2 cellular contexts compared by ENCODE assay signal in genomic region chr3:185880600-185880999, GRCh38.
TF ChIP-seq lines count a peak whose summit lies in the region.

No MANE protein-coding gene starts in this region.

TF ChIP-seq in SK-N-SH, 30 proteins besides CTCF, POLR2A, EP300 and RAD21:
- TF ChIP-seq TCF12 (IDR thresholded peaks at IDR 0.05) (no peak), GATA2 (CRISPR knock-in tag; IDR thresholded peaks at IDR 0.05) (no peak), PBX3 (IDR thresholded peaks at IDR 0.05) (peak; percentile 34; the same call in 1 of the 2 replicates), FOXM1 (IDR thresholded peaks at IDR 0.05; ENCODE audit: low read depth) (no peak), CHD2 (IDR thresholded peaks at IDR 0.05; ENCODE audit: low read length, partially characterized antibody) (no peak), FOSL2 (IDR thresholded peaks at IDR 0.05; ENCODE audit: borderline replicate concordance, low read depth) (no peak)

TF ChIP-seq in SK-N-SH treated with all-trans-retinoic acid at 6 μM for 48 hours, 23 proteins besides CTCF, POLR2A, EP300 and RAD21:
- TF ChIP-seq ZC3H10 (CRISPR knock-in tag; IDR thresholded peaks at IDR 0.05) (no peak), OSR1 (CRISPR knock-in tag; IDR thresholded peaks at IDR 0.05) (no peak), GLIS3 (CRISPR knock-in tag; IDR thresholded peaks at IDR 0.05) (no peak), ZNF70 (CRISPR knock-in tag; IDR thresholded peaks at IDR 0.05) (no peak), POU6F1 (CRISPR knock-in tag; IDR thresholded peaks at IDR 0.05; ENCODE audit: borderline replicate concordance, low read depth) (no peak), CREB5 (CRISPR knock-in tag; IDR thresholded peaks at IDR 0.05; ENCODE audit: low read depth) (no peak), ZNF8 (CRISPR knock-in tag; IDR thresholded peaks at IDR 0.05) (no peak)
